ENCODE assay signal across 8 cellular contexts in genomic region chr11:123062158-123062891, GRCh38. TPM values are rescaled to one million over a fixed set of nuclear protein-coding genes. Genes with fewer than 3 reads are reported as not detected.
DNase-seq lines count a peak whose midpoint lies in the region; ATAC-seq and TF ChIP-seq lines count a peak whose summit lies in the region.

No MANE protein-coding gene starts in this region.

- peak; percentile 84 for ATAC-seq in HG03439 (IDR thresholded peaks at IDR 0.05; ENCODE audit: unreplicated experiment)
- peak; percentile 89 for ATAC-seq in activated CD4-positive, alpha-beta T cell treated with anti-CD3 and anti-CD28 coated beads for 36 hours

- POLR2A ChIA-PET in activated CD4-positive, alpha-beta T cell treated with anti-CD3 and anti-CD28 coated beads for 36 hours (lab: Charles Lee): interaction anchor here (0.5 to 1.2 kb wide), 25 partner anchors 8 to 1684 kb away, joined by 3 to 23 read pairs (median 5); no protein-coding TSS in a partner anchor

- peaks cover 37% of the 10 kb centered on the region for H3K4me1 Mint-ChIP-seq in activated CD4-positive, alpha-beta T cell treated with anti-CD3 and anti-CD28 coated beads for 36 hours

- H3K36me3 Mint-ChIP-seq in activated CD4-positive, alpha-beta T cell treated with anti-CD3 and anti-CD28 coated beads for 36 hours (ENCODE audit: low read depth): peaks cover 61% of the 10 kb centered on the region

- DNase-seq in AG10803 (ENCODE audit: low read depth): peak; percentile 100
- peak; percentile 75 for DNase-seq in GM19238 (ENCODE audit: insufficient read length, low spot score)
- peak; percentile 97 for DNase-seq in NCI-H510A (lab: John Stamatoyannopoulos, UW)
- peak; percentile 100 for DNase-seq in activated CD4-positive, alpha-beta T cell treated with anti-CD3 and anti-CD28 coated beads for 36 hours
- peak; percentile 100 for DNase-seq in choroid plexus epithelial cell (ENCODE audit: low read depth)
- peak; percentile 100 for DNase-seq in kidney glomerular epithelial cell (lab: John Stamatoyannopoulos, UW)
- DNase-seq in stimulated activated CD4-positive, alpha-beta T cell treated with anti-CD3 and anti-CD28 coated beads, Interleukin-15, amount 100 ng/mL, for 48 hours (ENCODE audit: low read depth in 2 of 2): peak; percentile 100

- CTCF ChIA-PET in activated CD4-positive, alpha-beta T cell treated with anti-CD3 and anti-CD28 coated beads for 36 hours (lab: Charles Lee): interaction anchor here (0.6 to 1.0 kb wide), 5 partner anchors 8 to 371 kb away, joined by 3 to 4 read pairs (median 3); no protein-coding TSS in a partner anchor

- intact Hi-C loops in activated CD4-positive, alpha-beta T cell treated with anti-CD3 and anti-CD28 coated beads for 36 hours (cut with DNase I, micrococcal nuclease): loop anchor here (1.0 to 10.0 kb wide), 10 partner anchors 8 to 1598 kb away; partner anchors contain the start of gene ZNF202 (in 1 of the 2)

- H3K9me3 Mint-ChIP-seq in activated CD4-positive, alpha-beta T cell treated with anti-CD3 and anti-CD28 coated beads for 36 hours (ENCODE audit: low read depth): no peaks in the 10 kb centered on the region

- H3K4me3 ChIP-seq in AG10803 (ENCODE audit: low read length): peak overlapping the region; percentile 98
- peak overlapping the region; percentile 98 for H3K4me3 ChIP-seq in choroid plexus epithelial cell (ENCODE audit: low read depth, low read length)

- no peak for TF ChIP-seq CTCF in AG10803 (conservative IDR thresholded peaks at IDR 0.05; ENCODE audit: low read length)
- no peak for TF ChIP-seq CTCF in choroid plexus epithelial cell (conservative IDR thresholded peaks at IDR 0.05; ENCODE audit: low read depth, low read length)

- H3K4me3 Mint-ChIP-seq in activated CD4-positive, alpha-beta T cell treated with anti-CD3 and anti-CD28 coated beads for 36 hours: peak overlapping the region; percentile 99

- H3K27me3 Mint-ChIP-seq in activated CD4-positive, alpha-beta T cell treated with anti-CD3 and anti-CD28 coated beads for 36 hours: no peaks in the 10 kb centered on the region

- H3K27ac Mint-ChIP-seq in activated CD4-positive, alpha-beta T cell treated with anti-CD3 and anti-CD28 coated beads for 36 hours: peak overlapping the region; percentile 99

RNA-seq across cellular contexts. Expression of gene HSPA8, which starts 0.4 kb away (rescaled TPM):
- total RNA-seq in activated CD4-positive, alpha-beta T cell treated with anti-CD3 and anti-CD28 coated beads for 36 hours: 1,000 to 10,000 TPM; 2,604 to 3,375 TPM

Comparison
In these comparisons a context has a peak if more than half of its experiments do, and no peak if none do; other contexts are left out.
1. Peak in every context shown above with its lines: DNase-seq, ATAC-seq and H3K4me3 ChIP-seq.